1 cellular context compared by ENCODE assay signal in genomic region chr6:26054937-26055669, GRCh38.
TF ChIP-seq lines count a peak whose summit lies in the region.

No MANE protein-coding gene starts in this region.

TF ChIP-seq in HepG2, 621 proteins besides CTCF, POLR2A, EP300 and RAD21 (continued from another document and continues in another):
- TF ChIP-seq ZHX2 (IDR thresholded peaks at IDR 0.05; ENCODE audit: low read depth) (peak; percentile 87), ZHX2 (CRISPR knock-in tag; IDR thresholded peaks at IDR 0.05; ENCODE audit: borderline replicate concordance) (no peak; the same call in 1 of the 2 replicates), ZNF530 (CRISPR knock-in tag; IDR thresholded peaks at IDR 0.05; ENCODE audit: low read depth) (0 out of 2 replicates have a peak, but pooled peaks have one; percentile 0), ZNF577 (CRISPR knock-in tag; IDR thresholded peaks at IDR 0.05; ENCODE audit: borderline replicate concordance, low read depth) (no peak), BRCA1 (CRISPR knock-in tag; IDR thresholded peaks at IDR 0.05) (peak; percentile 76; the same call in 1 of the 2 replicates), ZNF672 (CRISPR knock-in tag; IDR thresholded peaks at IDR 0.05) (no peak), ZFP36L1 (CRISPR knock-in tag; IDR thresholded peaks at IDR 0.05) (peak; percentile 41; the same call in 1 of the 2 replicates), ZNF350 (CRISPR knock-in tag; IDR thresholded peaks at IDR 0.05; ENCODE audit: borderline replicate concordance, low read depth) (peak; percentile 54), PRDM10 (CRISPR knock-in tag; IDR thresholded peaks at IDR 0.05; ENCODE audit: low read depth) (peak; percentile 59; the same call in 1 of the 2 replicates), PHB2 (IDR thresholded peaks at IDR 0.05; ENCODE audit: partially characterized antibody) (no peak), ZNF574 (CRISPR knock-in tag; IDR thresholded peaks at IDR 0.05) (peak; percentile 47), NFYC (CRISPR knock-in tag; IDR thresholded peaks at IDR 0.05) (peak; percentile 91), TFE3 (CRISPR knock-in tag; IDR thresholded peaks at IDR 0.05) (peak; percentile 58; the same call in 1 of the 2 replicates), SKI (IDR thresholded peaks at IDR 0.05; ENCODE audit: partially characterized antibody) (no peak), ZBTB34 (CRISPR knock-in tag; IDR thresholded peaks at IDR 0.05) (no peak), ZNF775 (CRISPR knock-in tag; IDR thresholded peaks at IDR 0.05; ENCODE audit: borderline replicate concordance) (no peak), NR2F1 (CRISPR knock-in tag; IDR thresholded peaks at IDR 0.05) (peak in 1 of 2 experiments; percentile 16; a peak in 1 of 4 replicates), PCBP2 (optimal IDR thresholded peaks at IDR 0.05; ENCODE audit: low read depth, low read length, poor library complexity, severe bottlenecking) (no peak), ZNF562 (CRISPR knock-in tag; IDR thresholded peaks at IDR 0.05; ENCODE audit: borderline replicate concordance) (no peak), JUND (CRISPR knock-in tag; IDR thresholded peaks at IDR 0.05) (no peak), E2F2 (CRISPR knock-in tag; IDR thresholded peaks at IDR 0.05; ENCODE audit: borderline replicate concordance) (peak; percentile 47; the same call in 1 of the 2 replicates), GMEB2 (CRISPR knock-in tag; IDR thresholded peaks at IDR 0.05; ENCODE audit: low read depth) (no peak; the same call in 1 of the 2 replicates), ZNF331 (CRISPR knock-in tag; IDR thresholded peaks at IDR 0.05) (peak; percentile 80), U2AF2 (IDR thresholded peaks at IDR 0.05; ENCODE audit: low read depth, low read length) (no peak), CHD2 (IDR thresholded peaks at IDR 0.05; ENCODE audit: low read depth, low read length) (peak; percentile 86), CEBPG (CRISPR knock-in tag; IDR thresholded peaks at IDR 0.05) (peak; percentile 24; the same call in 1 of the 2 replicates), ZNF3 (CRISPR knock-in tag; IDR thresholded peaks at IDR 0.05) (no peak), ZNF720 (CRISPR knock-in tag; IDR thresholded peaks at IDR 0.05) (peak; percentile 55; the same call in 1 of the 2 replicates), POLR2AphosphoS5 (IDR thresholded peaks at IDR 0.05; ENCODE audit: low read depth, low read length) (peak; percentile 92), ZFX (CRISPR knock-in tag; IDR thresholded peaks at IDR 0.05; ENCODE audit: low read depth) (no peak; the same call in 1 of the 2 replicates), ZNF160 (CRISPR knock-in tag; IDR thresholded peaks at IDR 0.05) (0 out of 2 replicates have a peak, but pooled peaks have one; percentile 57), ZNF615 (CRISPR knock-in tag; IDR thresholded peaks at IDR 0.05; ENCODE audit: borderline replicate concordance) (no peak), ZBTB49 (CRISPR knock-in tag; IDR thresholded peaks at IDR 0.05; ENCODE audit: borderline replicate concordance) (peak; percentile 64; the same call in 1 of the 2 replicates), CREM (IDR thresholded peaks at IDR 0.05) (no peak), CREM (CRISPR knock-in tag; IDR thresholded peaks at IDR 0.05) (no peak), PLSCR1 (CRISPR knock-in tag; IDR thresholded peaks at IDR 0.05; ENCODE audit: borderline replicate concordance) (no peak)
